1 cellular context compared by ENCODE assay signal in the genomic region with DNA sequence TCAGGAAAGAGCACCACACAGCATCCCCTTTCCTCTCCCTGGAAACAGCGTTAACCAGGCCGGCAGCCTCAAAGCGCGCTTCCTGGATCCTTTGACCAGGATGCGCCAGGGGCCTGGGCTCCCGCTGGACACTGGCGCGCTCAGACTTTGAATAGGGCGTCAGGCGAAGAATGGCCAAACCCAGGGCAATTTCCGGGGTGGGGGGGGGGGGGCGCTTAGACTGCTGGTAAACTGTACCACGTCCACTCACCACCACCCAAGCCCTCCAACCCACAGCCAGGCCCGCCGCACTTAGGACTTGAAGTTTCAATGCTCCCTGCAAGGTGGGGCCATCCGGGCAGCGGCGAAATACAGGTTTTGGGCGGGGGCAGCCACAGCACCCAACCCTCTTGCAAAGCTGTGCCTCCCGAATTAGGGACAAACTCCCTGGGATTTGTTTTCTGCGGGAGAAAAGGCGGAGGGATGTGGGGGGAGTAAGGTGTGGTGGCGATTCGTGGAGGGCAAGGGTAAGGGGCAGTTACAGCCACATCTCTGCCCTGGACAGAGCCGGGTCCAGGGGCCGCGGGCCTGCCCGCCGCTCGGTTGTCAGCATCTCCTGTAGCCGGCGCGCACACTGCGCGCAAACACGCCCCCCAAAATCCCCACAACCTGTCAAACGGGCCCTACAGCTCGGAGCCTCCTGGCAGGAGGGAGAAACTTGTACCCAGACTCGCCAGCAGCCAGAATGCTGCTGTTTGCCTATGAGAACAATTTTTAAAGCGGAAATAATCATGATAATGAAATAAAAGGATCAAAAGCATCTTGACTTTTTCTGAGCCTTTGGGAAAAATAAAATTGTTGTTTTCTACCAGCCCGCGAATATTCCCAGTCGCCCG.
TF ChIP-seq lines count a peak whose summit lies in the region.

No MANE protein-coding gene starts in this region.

TF ChIP-seq in HEK293, 187 proteins besides CTCF, POLR2A, EP300 and RAD21 (continued from another document):
- TF ChIP-seq, protein P1, sequence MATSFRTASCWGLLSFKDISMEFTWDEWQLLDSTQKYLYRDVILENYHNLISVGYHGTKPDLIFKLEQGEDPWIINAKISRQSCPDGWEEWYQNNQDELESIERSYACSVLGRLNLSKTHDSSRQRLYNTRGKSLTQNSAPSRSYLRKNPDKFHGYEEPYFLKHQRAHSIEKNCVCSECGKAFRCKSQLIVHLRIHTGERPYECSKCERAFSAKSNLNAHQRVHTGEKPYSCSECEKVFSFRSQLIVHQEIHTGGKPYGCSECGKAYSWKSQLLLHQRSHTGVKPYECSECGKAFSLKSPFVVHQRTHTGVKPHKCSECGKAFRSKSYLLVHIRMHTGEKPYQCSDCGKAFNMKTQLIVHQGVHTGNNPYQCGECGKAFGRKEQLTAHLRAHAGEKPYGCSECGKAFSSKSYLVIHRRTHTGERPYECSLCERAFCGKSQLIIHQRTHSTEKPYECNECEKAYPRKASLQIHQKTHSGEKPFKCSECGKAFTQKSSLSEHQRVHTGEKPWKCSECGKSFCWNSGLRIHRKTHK (tag by site-specific recombination; IDR thresholded peaks at IDR 0.05) = no peak
